4 cellular contexts compared by ENCODE assay signal in genomic region chr3:173013433-173013832, GRCh38.
DNase-seq lines count a peak whose midpoint lies in the region; TF ChIP-seq lines count a peak whose summit lies in the region.
"Not testable (repeated sequence)": the region's sequence is repeated elsewhere in the genome, so short reads cannot be mapped to it uniquely, and the experiment has no call there.

No MANE protein-coding gene starts in this region.

- not testable (repeated sequence) for H3K27ac ChIP-seq in WERI-Rb-1; neuronal stem cell (replicated peaks; ENCODE audit: low read length)

- not testable (repeated sequence) for TF ChIP-seq CTCF in WERI-Rb-1 (IDR thresholded peaks at IDR 0.05; ENCODE audit: low read depth, low read length)

- H2BK15ac ChIP-seq in neuronal stem cell (ENCODE audit: low read length) = not testable (repeated sequence)

- not testable (repeated sequence) for H3K27me3 ChIP-seq in WERI-Rb-1 (ENCODE audit: insufficient read depth, low read depth, severe bottlenecking); neuronal stem cell (ENCODE audit: control insufficient read depth in 3 of 3, insufficient read depth in 3 of 3, low read depth in 1 of 3, low read length in 3 of 3)

- not testable (repeated sequence) for H3K4ac ChIP-seq in neuronal stem cell (ENCODE audit: low read length)

- peak overlapping the region; percentile 35 for H2AFZ ChIP-seq in neuronal stem cell (ENCODE audit: low read length)

- DNase-seq in NCI-H82 (lab: John Stamatoyannopoulos, UW) (peak; percentile 90), WERI-Rb-1 (peak; percentile 11), erythroblast (lab: John Stamatoyannopoulos, UW) (peak; percentile 22 to 63)
- DNase-seq in neuronal stem cell (ENCODE audit: low spot score) = not testable (repeated sequence)

- WGBS in neuronal stem cell (ENCODE audit: extremely low coverage in 2 of 2, insufficient read length in 2 of 2, insufficient replicate concordance in 1 of 2), 2 donors = no CpG with 5 or more reads among the region's 3 CpGs

- H3K36me3 ChIP-seq in WERI-Rb-1; neuronal stem cell (replicated peaks in 1 of 2; ENCODE audit: control insufficient read depth in 2 of 2, insufficient read depth in 2 of 2, low read length in 2 of 2): not testable (repeated sequence)

- H3K14ac ChIP-seq in neuronal stem cell (ENCODE audit: low read length) = not testable (repeated sequence)

- not testable (repeated sequence) for H3K4me2 ChIP-seq in neuronal stem cell (ENCODE audit: insufficient read depth, low read length, poor library complexity, severe bottlenecking)

- H2AK5ac ChIP-seq in neuronal stem cell (ENCODE audit: low read depth, low read length) = not testable (repeated sequence)

- not testable (repeated sequence) for H3K4me1 ChIP-seq in neuronal stem cell (ENCODE audit: control insufficient read depth in 2 of 2, insufficient read depth in 1 of 2, low read depth in 1 of 2, low read length in 2 of 2)

- H3K79me1 ChIP-seq in neuronal stem cell (ENCODE audit: low read depth, low read length) = not testable (repeated sequence)

- H2BK5ac ChIP-seq in neuronal stem cell (ENCODE audit: low read length) = not testable (repeated sequence)

- not testable (repeated sequence) for H3K23ac ChIP-seq in neuronal stem cell (ENCODE audit: low read depth, low read length, poor library complexity)

- not testable (repeated sequence) for H3K9ac ChIP-seq in neuronal stem cell (ENCODE audit: low read depth, low read length, poor library complexity)

- not testable (repeated sequence) for H3K18ac ChIP-seq in neuronal stem cell (ENCODE audit: low read length)

- H2BK120ac ChIP-seq in neuronal stem cell (ENCODE audit: low read depth, low read length) = not testable (repeated sequence)

- H3K9me3 ChIP-seq in WERI-Rb-1 (ENCODE audit: severe bottlenecking); neuronal stem cell (replicated peaks in 1 of 2; ENCODE audit: control insufficient read depth in 2 of 2, insufficient read depth in 1 of 2, low read depth in 1 of 2, low read length in 2 of 2): not testable (repeated sequence)

- not testable (repeated sequence) for H3K4me3 ChIP-seq in WERI-Rb-1 (ENCODE audit: low read depth, low read length); neuronal stem cell (ENCODE audit: low read length in 2 of 2)

- not testable (repeated sequence) for H2BK12ac ChIP-seq in neuronal stem cell (ENCODE audit: low read length)

- H4K8ac ChIP-seq in neuronal stem cell (ENCODE audit: low read depth, low read length) = not testable (repeated sequence)

- TF ChIP-seq POLR2A in erythroblast (IDR thresholded peaks at IDR 0.05; ENCODE audit: low read length) = not testable (repeated sequence)

- not testable (repeated sequence) for H4K91ac ChIP-seq in neuronal stem cell (ENCODE audit: low read depth, low read length, poor library complexity)
